Comparison of ENCODE assay signal across 16 cellular contexts in genomic region chr16:69654280-69654931, GRCh38.
DNase-seq lines count a peak whose midpoint lies in the region; ATAC-seq and TF ChIP-seq lines count a peak whose summit lies in the region.
"Had no signal": no experiment of that assay in that cellular context is flagged by ENCODE, and none has a peak within 500 bp of the region (broad histone marks: within the 10 kb centered on the region; RNA-seq: fewer than 3 reads in every experiment).

No MANE protein-coding gene starts in this region.

- intact Hi-C loops in natural killer cell (cut with micrococcal nuclease), result no loop called here

- no peak for DNase-seq in activated naive CD8-positive, alpha-beta T cell treated with anti-CD3 and anti-CD28 coated beads, Interleukin-2, amount 50 U/mL, for 24 hours
- DNase-seq in HFFc6 (no peak), chondrocyte (ENCODE audit: low spot score) (no peak), T-helper 9 cell (no peak), natural killer cell (no peak)
- no peak for DNase-seq in stimulated activated naive CD8-positive, alpha-beta T cell treated with anti-CD3 and anti-CD28 coated beads, Interleukin-15, amount 100 ng/mL, for 72 hours
- DNase-seq: 8988T; ACHN; C1 segment of cervical spinal cord; Calu3; CD4-positive, alpha-beta T cell; DMS 273 treated with DMSO at 0.1 percent for 48 hours; HCEC 1CT had no signal

- H3K4me1 Mint-ChIP-seq in activated naive CD8-positive, alpha-beta T cell (ENCODE audit: low read depth), result no peaks in the 10 kb centered on the region
- no peaks in the 10 kb centered on the region for H3K4me1 Mint-ChIP-seq in activated naive CD8-positive, alpha-beta T cell treated with anti-CD3 and anti-CD28 coated beads, Interleukin-2, amount 50 U/mL, for 24 hours
- H3K4me1 Mint-ChIP-seq in HFFc6 (ENCODE audit: low read depth) (peaks cover 15% of the 10 kb centered on the region; the same call in 1 of the 2 replicates), chondrocyte (ENCODE audit: low read depth) (no peaks in the 10 kb centered on the region), natural killer cell (no peaks in the 10 kb centered on the region)
- H3K4me1 Mint-ChIP-seq in stimulated activated naive CD8-positive, alpha-beta T cell treated with anti-CD3 and anti-CD28 coated beads, Interleukin-15, amount 100 ng/mL, for 72 hours, result no peaks in the 10 kb centered on the region
- H3K4me1 Mint-ChIP-seq: B cell had no signal

- no peak for ATAC-seq in activated naive CD8-positive, alpha-beta T cell treated with anti-CD3 and anti-CD28 coated beads, Interleukin-2, amount 50 U/mL, for 24 hours
- ATAC-seq in stimulated activated naive CD8-positive, alpha-beta T cell treated with anti-CD3 and anti-CD28 coated beads, Interleukin-15, amount 100 ng/mL, for 72 hours, result no peak
- ATAC-seq in natural killer cell, result no peak
- ATAC-seq: GM12878 had no signal

- H3K4me3 Mint-ChIP-seq in activated naive CD8-positive, alpha-beta T cell, result no peak overlapping the region
- H3K4me3 Mint-ChIP-seq in activated naive CD8-positive, alpha-beta T cell treated with anti-CD3 and anti-CD28 coated beads, Interleukin-2, amount 50 U/mL, for 24 hours, result no peak overlapping the region
- H3K4me3 Mint-ChIP-seq in HFFc6 (peak overlapping the region; percentile 14; the same call in 1 of the 2 replicates), chondrocyte (ENCODE audit: unreplicated experiment) (no peak overlapping the region), natural killer cell (no peak overlapping the region)
- no peak overlapping the region for H3K4me3 Mint-ChIP-seq in stimulated activated naive CD8-positive, alpha-beta T cell treated with anti-CD3 and anti-CD28 coated beads, Interleukin-15, amount 100 ng/mL, for 72 hours
- H3K4me3 Mint-ChIP-seq: B cell; CD4-positive, alpha-beta T cell had no signal

- no peaks in the 10 kb centered on the region for H3K9me3 Mint-ChIP-seq in activated naive CD8-positive, alpha-beta T cell (ENCODE audit: low read depth)
- H3K9me3 Mint-ChIP-seq in activated naive CD8-positive, alpha-beta T cell treated with anti-CD3 and anti-CD28 coated beads, Interleukin-2, amount 50 U/mL, for 24 hours, result no peaks in the 10 kb centered on the region
- H3K9me3 Mint-ChIP-seq in HFFc6, result no peaks in the 10 kb centered on the region
- H3K9me3 Mint-ChIP-seq in chondrocyte (ENCODE audit: low read depth), result no peaks in the 10 kb centered on the region
- H3K9me3 Mint-ChIP-seq in stimulated activated naive CD8-positive, alpha-beta T cell treated with anti-CD3 and anti-CD28 coated beads, Interleukin-15, amount 100 ng/mL, for 72 hours, result no peaks in the 10 kb centered on the region
- H3K9me3 Mint-ChIP-seq in natural killer cell, result no peaks in the 10 kb centered on the region
- H3K9me3 Mint-ChIP-seq: CD4-positive, alpha-beta T cell had no signal

- H3K27me3 Mint-ChIP-seq in activated naive CD8-positive, alpha-beta T cell, result no peaks in the 10 kb centered on the region
- no peaks in the 10 kb centered on the region for H3K27me3 Mint-ChIP-seq in activated naive CD8-positive, alpha-beta T cell treated with anti-CD3 and anti-CD28 coated beads, Interleukin-2, amount 50 U/mL, for 24 hours
- peaks cover 9% of the 10 kb centered on the region for H3K27me3 Mint-ChIP-seq in HFFc6 (ENCODE audit: insufficient read depth)
- no peaks in the 10 kb centered on the region for H3K27me3 Mint-ChIP-seq in chondrocyte (ENCODE audit: low read depth)
- no peaks in the 10 kb centered on the region for H3K27me3 Mint-ChIP-seq in stimulated activated naive CD8-positive, alpha-beta T cell treated with anti-CD3 and anti-CD28 coated beads, Interleukin-15, amount 100 ng/mL, for 72 hours
- no peaks in the 10 kb centered on the region for H3K27me3 Mint-ChIP-seq in natural killer cell (ENCODE audit: low read depth in 2 of 2)
- H3K27me3 Mint-ChIP-seq: B cell; CD4-positive, alpha-beta T cell had no signal

- H3K36me3 Mint-ChIP-seq in activated naive CD8-positive, alpha-beta T cell, result peaks cover 5% of the 10 kb centered on the region
- H3K36me3 Mint-ChIP-seq in activated naive CD8-positive, alpha-beta T cell treated with anti-CD3 and anti-CD28 coated beads, Interleukin-2, amount 50 U/mL, for 24 hours (ENCODE audit: low read depth), result peaks cover 32% of the 10 kb centered on the region
- H3K36me3 Mint-ChIP-seq in HFFc6 (ENCODE audit: low read depth) (peaks cover 36% of the 10 kb centered on the region), chondrocyte (ENCODE audit: low read depth) (peaks cover 24% of the 10 kb centered on the region), natural killer cell (no peaks in the 10 kb centered on the region)

- TF ChIP-seq CTCF in HFFc6 (IDR thresholded peaks at IDR 0.05), result no peak
- no peak for TF ChIP-seq CTCF in chondrocyte (IDR thresholded peaks at IDR 0.05)
- no peak for TF ChIP-seq CTCF in natural killer cell (IDR thresholded peaks at IDR 0.05)

- H3K27ac Mint-ChIP-seq in activated naive CD8-positive, alpha-beta T cell, result peak overlapping the region; percentile 68
- no peak overlapping the region for H3K27ac Mint-ChIP-seq in activated naive CD8-positive, alpha-beta T cell treated with anti-CD3 and anti-CD28 coated beads, Interleukin-2, amount 50 U/mL, for 24 hours
- H3K27ac Mint-ChIP-seq in HFFc6 (peak overlapping the region; percentile 40; the same call in 1 of the 2 replicates), chondrocyte (ENCODE audit: unreplicated experiment) (peak overlapping the region; percentile 6), natural killer cell (no peak overlapping the region)
- no peak overlapping the region for H3K27ac Mint-ChIP-seq in stimulated activated naive CD8-positive, alpha-beta T cell treated with anti-CD3 and anti-CD28 coated beads, Interleukin-15, amount 100 ng/mL, for 72 hours
- H3K27ac Mint-ChIP-seq: B cell; CD4-positive, alpha-beta T cell had no signal

Comparison
In these comparisons a context has a peak if more than half of its experiments do, and no peak if none do; other contexts are left out.
1. H3K27ac Mint-ChIP-seq: peak in activated naive CD8-positive, alpha-beta T cell (single experiment), HFFc6 (single experiment) and chondrocyte (single experiment); none in activated naive CD8-positive, alpha-beta T cell treated with anti-CD3 and anti-CD28 coated beads, Interleukin-2, amount 50 U/mL, for 24 hours (single experiment), stimulated activated naive CD8-positive, alpha-beta T cell treated with anti-CD3 and anti-CD28 coated beads, Interleukin-15, amount 100 ng/mL, for 72 hours (0 of 2) and natural killer cell (0 of 2).